In genomic region chr19:42355896-42356295, GRCh38 we compare ENCODE assay signal across 8 cellular contexts. TPM values are rescaled to one million over a fixed set of nuclear protein-coding genes. Genes with fewer than 3 reads are reported as not detected.
"Had no signal": no experiment of that assay in that cellular context is flagged by ENCODE, and none has a peak within 500 bp of the region (broad histone marks: within the 10 kb centered on the region; RNA-seq: fewer than 3 reads in every experiment).

No MANE protein-coding gene starts in this region.

- H2AFZ ChIP-seq: GM23248 had no signal

- H3K9ac ChIP-seq: GM23248 had no signal

- DNase-seq: GM23248, GOT3, H9, HCEC 1CT, KG1 had no signal

- FAIRE-seq: H54, HTR-8/SVneo, K562 had no signal

- H3K4me3 ChIP-seq: GM23248, K562 had no signal

- H3K27ac ChIP-seq: GM23248 had no signal

RNA-seq across cellular contexts. Expression of gene CNFN, which starts 34.2 kb away (rescaled TPM):
- total RNA-seq: GM23248 had no signal

RNA-seq across cellular contexts. Expression of gene TMEM145, which starts 42.8 kb away (rescaled TPM):
- total RNA-seq: GM23248 had no signal
- polyA plus RNA-seq: GM23248 had no signal
